Comparison of ENCODE assay signal across 9 cellular contexts in genomic region chr13:51396352-51396751, GRCh38. TPM values are rescaled to one million over a fixed set of nuclear protein-coding genes. Genes with fewer than 3 reads are reported as not detected.
DNase-seq lines count a peak whose midpoint lies in the region; ATAC-seq, FAIRE-seq and TF ChIP-seq lines count a peak whose summit lies in the region.
"Had no signal": no experiment of that assay in that cellular context is flagged by ENCODE, and none has a peak within 500 bp of the region (broad histone marks: within the 10 kb centered on the region; RNA-seq: fewer than 3 reads in every experiment).

No MANE protein-coding gene starts in this region.

- peaks cover 21% of the 10 kb centered on the region for H3K4me1 Mint-ChIP-seq in memory B cell

- H3K9me3 Mint-ChIP-seq in memory B cell = no peaks in the 10 kb centered on the region

- DNase-seq in GM12891 (ENCODE audit: insufficient read length, low spot score) (no peak), SIG-M5 treated with dmso at 0.1 percent for 504 hours (lab: John Stamatoyannopoulos, UW; ENCODE audit: unreplicated experiment) (peak; percentile 81), memory B cell (ENCODE audit: low spot score in 2 of 2) (no peak), NCI-H1436 (lab: John Stamatoyannopoulos, UW) (no peak), pancreas (no peak), dermis blood vessel endothelial cell (no peak)
- DNase-seq in effector CD8-positive, alpha-beta T cell (lab: John Stamatoyannopoulos, UW) = no peak

- H3K27ac ChIP-seq in pancreas = no peak overlapping the region
- H3K27ac ChIP-seq: SJSA1 had no signal

- no peak for TF ChIP-seq POLR2A in GM12891 (IDR thresholded peaks at IDR 0.05; ENCODE audit: low read depth, low read length)

- H3K27me3 ChIP-seq in pancreas = no peaks in the 10 kb centered on the region
- H3K27me3 ChIP-seq: SJSA1 had no signal

- ATAC-seq in HG02623 (IDR thresholded peaks at IDR 0.05; ENCODE audit: unreplicated experiment) (peak; percentile 67), memory B cell (ENCODE audit: low read depth) (peak; percentile 45), pancreas (no peak)

- intact Hi-C loops in pancreas (cut with DNase I) = no loop called here

- H3K4me1 ChIP-seq in pancreas = peaks cover 0 to 26% (median 0%) of the 10 kb centered on the region in 3 donors

- peaks cover 0 to 7% (median 0%) of the 10 kb centered on the region in 3 donors for H3K36me3 ChIP-seq in pancreas

- H3K4me3 Mint-ChIP-seq in memory B cell = no peak overlapping the region

- H3K27me3 Mint-ChIP-seq in memory B cell = no peaks in the 10 kb centered on the region

- TF ChIP-seq CTCF in pancreas (IDR thresholded peaks at IDR 0.05) = no peak

- WGBS in pancreas, 2 donors = 72 to 83% methylated on average over 2 of the region's 2 CpGs

- H3K27ac Mint-ChIP-seq in memory B cell = peak overlapping the region; percentile 46

- FAIRE-seq in GM12891 (lab: Jason Lieb, UNC) = peak; percentile 40
- no peak for FAIRE-seq in pancreas (lab: Jason Lieb, UNC)

- H3K36me3 Mint-ChIP-seq in memory B cell = peaks cover 14% of the 10 kb centered on the region

- no peak overlapping the region for H3K4me3 ChIP-seq in pancreas
- H3K4me3 ChIP-seq: SJSA1 had no signal

- no peaks in the 10 kb centered on the region for H3K9me3 ChIP-seq in pancreas
- H3K9me3 ChIP-seq: SJSA1 had no signal

TF ChIP-seq in GM12891, 5 proteins besides CTCF, POLR2A, EP300 and RAD21:
- TF ChIP-seq SPI1 (IDR thresholded peaks at IDR 0.05; ENCODE audit: low read depth, low read length) (no peak), POLR2AphosphoS5 (IDR thresholded peaks at IDR 0.05; ENCODE audit: low read depth, low read length) (no peak), TAF1 (IDR thresholded peaks at IDR 0.05; ENCODE audit: low read depth, low read length) (no peak), POU2F2 (IDR thresholded peaks at IDR 0.05; ENCODE audit: low read depth, low read length) (no peak), PAX5 (IDR thresholded peaks at IDR 0.05; ENCODE audit: insufficient read depth, low read length, severe bottlenecking) (no peak)

RNA-seq across cellular contexts. Expression of gene INTS6, which starts 56.5 kb away (rescaled TPM):
- polyA plus RNA-seq in GM12891 (2012; ENCODE audit: low read depth, missing spikeins) = 17.0 TPM
- total RNA-seq in pancreas (10 to 100 TPM; 23.7 to 44.8 (median 29.7) TPM), dermis blood vessel endothelial cell (51.2 and 52.1 TPM in 2 replicates)
- 10 to 100 TPM; 10.9 to 11.4 TPM for polyA plus RNA-seq in pancreas

RNA-seq across cellular contexts. Expression of gene SERPINE3, which starts 56.9 kb away (rescaled TPM):
- not detected for polyA plus RNA-seq in GM12891 (2012; ENCODE audit: low read depth, missing spikeins)
- total RNA-seq in pancreas = not detected
- not detected for polyA plus RNA-seq in pancreas
- 0.09 TPM in 1 of 2 replicates, not detected in the other for total RNA-seq in dermis blood vessel endothelial cell
- total RNA-seq: SJSA1 had no signal

Comparison
In these comparisons a context has a peak if more than half of its experiments do, and no peak if none do; other contexts are left out.
1. ATAC-seq: peak in HG02623 (single experiment) and memory B cell (single experiment); none in pancreas (0 of 4).